13 cellular contexts compared by ENCODE assay signal in the genomic region with DNA sequence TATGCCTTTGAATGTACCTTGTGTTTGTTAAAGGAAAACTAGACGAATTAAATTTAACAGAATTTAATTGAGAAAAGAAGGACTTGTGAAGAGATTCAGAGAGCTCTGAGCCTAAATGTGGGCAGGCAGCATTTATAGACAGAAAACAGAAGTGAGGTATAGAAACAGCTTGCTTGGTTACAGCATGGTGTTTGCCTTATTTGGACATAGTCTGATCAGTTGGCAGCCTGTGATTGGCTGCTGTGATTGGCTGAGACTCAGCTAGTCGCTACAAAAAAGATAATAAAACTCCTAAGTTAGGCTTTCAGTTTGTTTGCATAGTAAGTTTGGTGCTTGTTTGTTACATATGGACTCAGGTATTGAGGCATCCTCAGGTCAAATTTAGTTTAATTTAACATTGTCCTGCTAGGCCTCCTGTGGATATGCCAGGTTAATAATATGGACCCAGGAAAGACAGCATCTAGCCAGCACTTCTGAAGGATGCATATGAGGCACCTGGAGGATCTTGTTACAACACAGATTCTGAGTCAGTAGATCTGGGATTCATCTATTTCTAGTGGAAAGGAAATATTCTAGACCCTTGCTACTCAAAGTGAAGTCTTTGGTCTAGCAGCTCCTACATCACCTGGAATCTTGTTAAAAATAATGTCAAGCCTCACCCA. TPM values are rescaled to one million over a fixed set of nuclear protein-coding genes. Genes with fewer than 3 reads are reported as not detected.
DNase-seq lines count a peak whose midpoint lies in the region; ATAC-seq and TF ChIP-seq lines count a peak whose summit lies in the region.
"Had no signal": no experiment of that assay in that cellular context is flagged by ENCODE, and none has a peak within 500 bp of the region (broad histone marks: within the 10 kb centered on the region; RNA-seq: fewer than 3 reads in every experiment).

No MANE protein-coding gene starts in this region.

- no peak overlapping the region for H3K4me3 Mint-ChIP-seq in activated naive CD4-positive, alpha-beta T cell treated with anti-CD3 and anti-CD28 coated beads for 36 hours
- peak overlapping the region; percentile 56 for H3K4me3 Mint-ChIP-seq in activated T-helper 17 cell treated with anti-CD3 and anti-CD28 coated beads, Interleukin-2, amount 50 U/mL, for 72 hours
- H3K4me3 Mint-ChIP-seq in naive thymus-derived CD8-positive, alpha-beta T cell = peak overlapping the region; percentile 14 to 64 (median 44)
- H3K4me3 Mint-ChIP-seq: neural progenitor cell had no signal

- H3K36me3 Mint-ChIP-seq in activated naive CD4-positive, alpha-beta T cell treated with anti-CD3 and anti-CD28 coated beads for 36 hours (ENCODE audit: low read depth) = no peaks in the 10 kb centered on the region
- H3K36me3 Mint-ChIP-seq in activated T-helper 17 cell treated with anti-CD3 and anti-CD28 coated beads, Interleukin-2, amount 50 U/mL, for 72 hours (ENCODE audit: low read depth) = no peaks in the 10 kb centered on the region
- peaks cover 0 to 10% (median 0%) of the 10 kb centered on the region in 3 donors for H3K36me3 Mint-ChIP-seq in naive thymus-derived CD8-positive, alpha-beta T cell
- H3K36me3 Mint-ChIP-seq: neural progenitor cell had no signal

- TF ChIP-seq POLR2A in suprapubic skin (IDR thresholded peaks at IDR 0.05) = no peak

- H3K4me3 ChIP-seq in Jurkat, Clone E6-1 (ENCODE audit: low read length) = no peak overlapping the region
- H3K4me3 ChIP-seq in suprapubic skin = no peak overlapping the region
- H3K4me3 ChIP-seq: BLaER1 treated with 17β-estradiol and CSF1 and Interleukin-3, amounts not matched to agents 10 nM and 100 nM; neural progenitor cell had no signal

- 54% methylated on average over 2 of the region's 2 CpGs for WGBS in suprapubic skin

- H3K27ac Mint-ChIP-seq in activated naive CD4-positive, alpha-beta T cell treated with anti-CD3 and anti-CD28 coated beads for 36 hours = peak overlapping the region; percentile 62
- peak overlapping the region; percentile 39 for H3K27ac Mint-ChIP-seq in activated T-helper 17 cell treated with anti-CD3 and anti-CD28 coated beads, Interleukin-2, amount 50 U/mL, for 72 hours
- H3K27ac Mint-ChIP-seq in naive thymus-derived CD8-positive, alpha-beta T cell = peak overlapping the region; percentile 77 to 94 (median 87)
- H3K27ac Mint-ChIP-seq: neural progenitor cell had no signal

- peak; percentile 51 for DNase-seq in activated naive CD4-positive, alpha-beta T cell treated with anti-CD3 and anti-CD28 coated beads for 36 hours
- DNase-seq in activated naive CD4-positive, alpha-beta T cell (lab: John Stamatoyannopoulos, UW) = no peak
- DNase-seq in Jurkat, Clone E6-1 (ENCODE audit: low read depth, low spot score) = peak; percentile 34
- DNase-seq in naive thymus-derived CD8-positive, alpha-beta T cell = peak in 7 of 10 donors; percentile 15 to 62 (median 40)
- no peak for DNase-seq in suprapubic skin (ENCODE audit: low spot score in 2 of 2)
- DNase-seq: kidney, NCI-H2171 had no signal

- intact Hi-C loops in activated naive CD4-positive, alpha-beta T cell treated with anti-CD3 and anti-CD28 coated beads for 36 hours (cut with micrococcal nuclease) = loop anchor here (1.0 kb wide), 1 partner anchor 44 kb away; no protein-coding TSS in a partner anchor

- TF ChIP-seq EP300 in suprapubic skin (IDR thresholded peaks at IDR 0.05) = no peak

- H3K27me3 ChIP-seq in suprapubic skin = no peaks in the 10 kb centered on the region
- H3K27me3 ChIP-seq: BLaER1 treated with 17β-estradiol and CSF1 and Interleukin-3, amounts not matched to agents 10 nM and 100 nM had no signal

- H3K27ac ChIP-seq in suprapubic skin = no peak overlapping the region
- H3K27ac ChIP-seq: BLaER1 treated with 17β-estradiol and CSF1 and Interleukin-3, amounts not matched to agents 10 nM and 100 nM; neural progenitor cell had no signal

- H3K27me3 Mint-ChIP-seq in activated naive CD4-positive, alpha-beta T cell treated with anti-CD3 and anti-CD28 coated beads for 36 hours (ENCODE audit: low read depth) = no peaks in the 10 kb centered on the region
- H3K27me3 Mint-ChIP-seq in activated T-helper 17 cell treated with anti-CD3 and anti-CD28 coated beads, Interleukin-2, amount 50 U/mL, for 72 hours = no peaks in the 10 kb centered on the region
- H3K27me3 Mint-ChIP-seq in naive thymus-derived CD8-positive, alpha-beta T cell = no peaks in the 10 kb centered on the region

- CTCF ChIA-PET in activated naive CD4-positive, alpha-beta T cell treated with anti-CD3 and anti-CD28 coated beads for 36 hours (lab: Charles Lee) = interaction anchor here (0.6 to 1.3 kb wide), 4 partner anchors 12 to 145 kb away, joined by 3 to 5 read pairs (median 3); no protein-coding TSS in a partner anchor

- no peaks in the 10 kb centered on the region for H3K36me3 ChIP-seq in suprapubic skin
- H3K36me3 ChIP-seq: BLaER1 treated with 17β-estradiol and CSF1 and Interleukin-3, amounts not matched to agents 10 nM and 100 nM; neural progenitor cell had no signal

- POLR2A ChIA-PET in naive thymus-derived CD8-positive, alpha-beta T cell (lab: Charles Lee) = interaction anchor here (0.5 to 3.5 kb wide), 8 partner anchors 10 to 385 kb away, joined by 3 to 11 read pairs (median 4); partner anchors contain the start of gene SLFN5

- H3K4me1 ChIP-seq in suprapubic skin = no peaks in the 10 kb centered on the region
- H3K4me1 ChIP-seq: neural progenitor cell had no signal

- TF ChIP-seq CTCF in suprapubic skin (IDR thresholded peaks at IDR 0.05) = no peak

- no peaks in the 10 kb centered on the region for H3K9me3 ChIP-seq in suprapubic skin

- ATAC-seq in activated T-helper 17 cell treated with anti-CD3 and anti-CD28 coated beads, Interleukin-2, amount 50 U/mL, for 72 hours (replicated peaks) = peak; percentile 88
- peak; percentile 99 for ATAC-seq in naive thymus-derived CD8-positive, alpha-beta T cell
- no peak for ATAC-seq in HG02571 (IDR thresholded peaks at IDR 0.05; ENCODE audit: unreplicated experiment)
- ATAC-seq in HG02759 (IDR thresholded peaks at IDR 0.05; ENCODE audit: unreplicated experiment) = no peak
- ATAC-seq: Right ventricle myocardium inferior had no signal

- peaks cover 45% of the 10 kb centered on the region for H3K4me1 Mint-ChIP-seq in activated naive CD4-positive, alpha-beta T cell treated with anti-CD3 and anti-CD28 coated beads for 36 hours (ENCODE audit: low read depth)
- H3K4me1 Mint-ChIP-seq in activated T-helper 17 cell treated with anti-CD3 and anti-CD28 coated beads, Interleukin-2, amount 50 U/mL, for 72 hours = peaks cover 21% of the 10 kb centered on the region
- H3K4me1 Mint-ChIP-seq in naive thymus-derived CD8-positive, alpha-beta T cell = peaks cover 26 to 58% (median 50%) of the 10 kb centered on the region in 4 donors
- H3K4me1 Mint-ChIP-seq: neural progenitor cell had no signal

- H3K9me3 Mint-ChIP-seq in activated naive CD4-positive, alpha-beta T cell treated with anti-CD3 and anti-CD28 coated beads for 36 hours = peaks cover 2% of the 10 kb centered on the region
- H3K9me3 Mint-ChIP-seq in activated T-helper 17 cell treated with anti-CD3 and anti-CD28 coated beads, Interleukin-2, amount 50 U/mL, for 72 hours = peaks cover 4% of the 10 kb centered on the region
- H3K9me3 Mint-ChIP-seq in naive thymus-derived CD8-positive, alpha-beta T cell = peaks cover 0 to 10% (median 2%) of the 10 kb centered on the region in 9 donors
- H3K9me3 Mint-ChIP-seq: neural progenitor cell had no signal

RNA-seq across cellular contexts. Expression of gene SLFN5, which starts 43.4 kb away (rescaled TPM):
- total RNA-seq in activated naive CD4-positive, alpha-beta T cell treated with anti-CD3 and anti-CD28 coated beads for 36 hours = 10 to 100 TPM; 34.1 to 35.0 TPM
- 7.8 TPM for polyA plus RNA-seq in Jurkat, Clone E6-1 (2012; ENCODE audit: insufficient read depth, insufficient read length)
- 10 to 100 TPM; 31.3 to 45.6 TPM for total RNA-seq in activated T-helper 17 cell treated with anti-CD3 and anti-CD28 coated beads, Interleukin-2, amount 50 U/mL, for 72 hours
- total RNA-seq in naive thymus-derived CD8-positive, alpha-beta T cell = 100 to 1,000 TPM; 224 to 227 TPM
- polyA plus RNA-seq in naive thymus-derived CD8-positive, alpha-beta T cell = 100 to 1,000 TPM in 1 of 3 donors, 10 to 100 TPM in 2; 73.8 to 161 (median 87.4) TPM
- 10 to 100 TPM in 2 of 4 donors, 1 to 10 TPM in 2; 4.9 to 17.9 (median 9.1) TPM for total RNA-seq in suprapubic skin

Comparison
In these comparisons a context has a peak if more than half of its experiments do, and no peak if none do; other contexts are left out.
1. DNase-seq: peak in activated naive CD4-positive, alpha-beta T cell treated with anti-CD3 and anti-CD28 coated beads for 36 hours (single experiment), Jurkat, Clone E6-1 (single experiment) and naive thymus-derived CD8-positive, alpha-beta T cell (7 of 10); none in activated naive CD4-positive, alpha-beta T cell (0 of 4) and suprapubic skin (0 of 2).
2. ATAC-seq: peak in activated T-helper 17 cell treated with anti-CD3 and anti-CD28 coated beads, Interleukin-2, amount 50 U/mL, for 72 hours (single experiment) and naive thymus-derived CD8-positive, alpha-beta T cell (2 of 2); none in HG02571 (single experiment) and HG02759 (single experiment).
3. RNA of gene SLFN5, which starts 43.4 kb away (total RNA-seq): 224 to 227 TPM in naive thymus-derived CD8-positive, alpha-beta T cell; 31.3 to 45.6 TPM in activated T-helper 17 cell treated with anti-CD3 and anti-CD28 coated beads, Interleukin-2, amount 50 U/mL, for 72 hours, 34.1 to 35.0 TPM in activated naive CD4-positive, alpha-beta T cell treated with anti-CD3 and anti-CD28 coated beads for 36 hours and 4.9 to 17.9 TPM in suprapubic skin; every median in the first group is over 4 times any median in the second.
4. Peak in every context shown above with its lines, with median percentiles within 50 percentile points of each other: H3K27ac Mint-ChIP-seq.